ENCODE assay signal across 22 cellular contexts in genomic region chr20:38161412-38161774, GRCh38. TPM values are rescaled to one million over a fixed set of nuclear protein-coding genes. Genes with fewer than 3 reads are reported as not detected.
"Had no signal": no experiment of that assay in that cellular context is flagged by ENCODE, and none has a peak within 500 bp of the region (broad histone marks: within the 10 kb centered on the region; RNA-seq: fewer than 3 reads in every experiment).

No MANE protein-coding gene starts in this region.

- H3K9me3 Mint-ChIP-seq: activated CD4-positive, alpha-beta T cell treated with anti-CD3 and anti-CD28 coated beads, Interleukin-2, amount 10 ng/mL, durations not matched to agents 7 days and 5 days; activated T-helper 2 cell treated with anti-CD3 and anti-CD28 coated beads, Interferon-gamma antibody, Interleukin-2, Interleukin-4, amounts not matched to agents 10 μg/mL and 5 μg/mL and 100 μg/mL, durations not matched to agents 14 hours and 24 hours and 36 hours; central memory CD8-positive, alpha-beta T cell; dendritic cell treated with granulocyte-macrophage colony-stimulating factor and Interleukin-4, amounts not matched to agents 40 ng/mL and 50 ng/mL, for 4 days; endodermal cell; mesothelial cell of epicardium; stimulated activated memory B cell treated with anti-CD40 and anti-IgM and Interleukin-4, amounts not matched to agents 10 μg/mL and 1 μg/mL and 100 μg/mL, for 72 hours; WTC11 had no signal

- H3K27me3 ChIP-seq: left lung had no signal

- H3K9me3 ChIP-seq: left lung had no signal

- H3K9ac ChIP-seq: parathyroid adenoma had no signal

- H3K27ac Mint-ChIP-seq: activated CD4-positive, alpha-beta T cell treated with anti-CD3 and anti-CD28 coated beads, Interleukin-2, amount 10 ng/mL, durations not matched to agents 7 days and 5 days; activated T-helper 2 cell treated with anti-CD3 and anti-CD28 coated beads, Interferon-gamma antibody, Interleukin-2, Interleukin-4, amounts not matched to agents 10 μg/mL and 5 μg/mL and 100 μg/mL, durations not matched to agents 14 hours and 24 hours and 36 hours; dendritic cell treated with granulocyte-macrophage colony-stimulating factor and Interleukin-4, amounts not matched to agents 40 ng/mL and 50 ng/mL, for 4 days; endodermal cell; mesothelial cell of epicardium; T-helper 17 cell; WTC11 had no signal

- DNase-seq: activated CD4-positive, alpha-beta T cell treated with anti-CD3 and anti-CD28 coated beads, Interleukin-2, amount 10 ng/mL, durations not matched to agents 7 days and 5 days; activated naive CD4-positive, alpha-beta T cell treated with anti-CD3 and anti-CD28 coated beads, Interleukin-2, amount 50 U/mL, for 16 hours; activated T-cell treated with anti-CD3 and anti-CD28 coated beads for 4 hours; endodermal cell; foreskin fibroblast; head of caudate nucleus; left lung; naive B cell; retina; substantia nigra; T-helper 17 cell had no signal

- H3K79me2 ChIP-seq: parathyroid adenoma had no signal

- H2AFZ ChIP-seq: parathyroid adenoma had no signal

- H3K27ac ChIP-seq: parathyroid adenoma had no signal

- H3K36me3 Mint-ChIP-seq: naive B cell, WTC11 had no signal

- FAIRE-seq: islet of Langerhans, small intestine, urothelium cell line had no signal

- ATAC-seq: left lung; stimulated activated memory B cell treated with anti-CD40 and anti-IgM and Interleukin-4, amounts not matched to agents 10 μg/mL and 1 μg/mL and 100 μg/mL, for 72 hours; T-helper 17 cell; WTC11 had no signal

RNA-seq across cellular contexts. Expression of gene TGM2, which starts 3.7 kb away (rescaled TPM):
- total RNA-seq: activated CD8-positive, alpha-beta memory T cell treated with anti-CD3 and anti-CD28 coated beads for 36 hours; activated T-helper 2 cell treated with anti-CD3 and anti-CD28 coated beads, Interferon-gamma antibody, Interleukin-2, Interleukin-4, amounts not matched to agents 10 μg/mL and 5 μg/mL and 100 μg/mL, durations not matched to agents 14 hours and 24 hours and 36 hours had no signal
